11 cellular contexts compared by ENCODE assay signal in the genomic region with DNA sequence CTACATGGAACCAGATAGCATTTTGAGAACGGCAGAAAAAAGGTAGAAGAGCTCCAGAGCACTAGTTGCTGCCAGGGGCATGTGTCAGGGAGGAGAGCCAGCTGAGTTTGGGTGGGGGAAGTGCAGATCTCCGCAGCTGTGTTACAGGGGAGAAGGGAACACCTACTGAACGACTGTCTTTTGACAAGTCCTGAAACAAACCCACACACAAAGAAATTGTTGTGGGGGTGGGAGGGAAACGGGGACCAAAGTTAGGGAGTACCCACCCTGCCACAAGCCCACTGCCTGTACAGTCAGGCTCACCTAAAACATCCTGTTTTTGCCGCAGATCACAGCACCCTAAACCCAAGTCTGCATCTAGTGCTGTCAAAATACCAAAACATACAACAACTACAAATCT. TPM values are rescaled to one million over a fixed set of nuclear protein-coding genes. Genes with fewer than 3 reads are reported as not detected.
A peak's percentile ranks its signal among the peaks of the same experiment; 100 is the strongest.
DNase-seq lines count a peak whose midpoint lies in the region; ATAC-seq and TF ChIP-seq lines count a peak whose summit lies in the region.
"Had no signal": no experiment of that assay in that cellular context is flagged by ENCODE, and none has a peak within 500 bp of the region (broad histone marks: within the 10 kb centered on the region; RNA-seq: fewer than 3 reads in every experiment).

No MANE protein-coding gene starts in this region.

- peak overlapping the region; percentile 52 for H3K4me3 Mint-ChIP-seq in activated CD8-positive, alpha-beta T cell treated with anti-CD3 and anti-CD28 coated beads, Interleukin-2, amount 10 ng/mL, durations not matched to agents 7 days and 5 days
- peak overlapping the region in 3 of 5 experiments; percentile 36 to 48 (median 38) for H3K4me3 Mint-ChIP-seq in brain
- H3K4me3 Mint-ChIP-seq: endodermal cell had no signal

- peak overlapping the region; percentile 81 for H3K27ac ChIP-seq in OCI-LY1 (ENCODE audit: low read depth, low read length, poor library complexity, severe bottlenecking)

- peak; percentile 79 for DNase-seq in activated CD8-positive, alpha-beta T cell treated with anti-CD3 and anti-CD28 coated beads, Interleukin-2, amount 10 ng/mL, durations not matched to agents 7 days and 5 days
- DNase-seq in stimulated activated CD8-positive, alpha-beta memory T cell treated with anti-CD3 and anti-CD28 coated beads, Interleukin-15, amount 100 ng/mL, for 1 hour (ENCODE audit: low read depth), result peak; percentile 30
- no peak for DNase-seq in NCI-H2029 treated with DMSO at 0.1 percent for 48 hours (lab: John Stamatoyannopoulos, UW)
- no peak for DNase-seq in left colon
- no peak for DNase-seq in kidney tubule cell (ENCODE audit: low spot score)
- no peak for DNase-seq in epidermal melanocyte (ENCODE audit: insufficient read length, low spot score)
- DNase-seq: DMS153, endodermal cell, Kasumi-1 had no signal

- no peaks in the 10 kb centered on the region for H4K20me1 ChIP-seq in OCI-LY1 (ENCODE audit: insufficient read depth, low read length)

- H3K36me3 ChIP-seq in OCI-LY1 (ENCODE audit: insufficient read depth, low read length), result peaks cover 66% of the 10 kb centered on the region; the same call in 1 of the 2 replicates

- H3K27me3 Mint-ChIP-seq in activated CD8-positive, alpha-beta T cell treated with anti-CD3 and anti-CD28 coated beads, Interleukin-2, amount 10 ng/mL, durations not matched to agents 7 days and 5 days (ENCODE audit: low read depth), result no peaks in the 10 kb centered on the region
- H3K27me3 Mint-ChIP-seq in brain, result peaks cover 3% of the 10 kb centered on the region

- POLR2A ChIA-PET in activated CD8-positive, alpha-beta T cell treated with anti-CD3 and anti-CD28 coated beads, Interleukin-2, amount 10 ng/mL, durations not matched to agents 7 days and 5 days (lab: Charles Lee), result interaction anchor here (1.0 to 2.9 kb wide), 4 partner anchors 11 to 55 kb away, joined by 4 to 14 read pairs (median 6); partner anchors contain the start of gene LEF1

- peaks cover 70% of the 10 kb centered on the region for H3K36me3 Mint-ChIP-seq in activated CD8-positive, alpha-beta T cell treated with anti-CD3 and anti-CD28 coated beads, Interleukin-2, amount 10 ng/mL, durations not matched to agents 7 days and 5 days (ENCODE audit: low read depth)
- H3K36me3 Mint-ChIP-seq in brain, result no peaks in the 10 kb centered on the region

- no peaks in the 10 kb centered on the region for H3K9me3 ChIP-seq in OCI-LY1 (ENCODE audit: low read length)

- no peaks in the 10 kb centered on the region for H3F3A ChIP-seq in OCI-LY1 (ENCODE audit: insufficient read depth, low read length)

- H3K4me1 ChIP-seq in OCI-LY1 (ENCODE audit: insufficient read depth, low read length, severe bottlenecking), result peaks cover 98% of the 10 kb centered on the region

- H3K4me3 ChIP-seq in OCI-LY1 (ENCODE audit: low read depth, low read length, poor library complexity, severe bottlenecking), result peak overlapping the region; percentile 9

- peak overlapping the region; percentile 9; the same call in 1 of the 2 replicates for H3K9ac ChIP-seq in OCI-LY1 (ENCODE audit: low read length)

- peak; percentile 60 for ATAC-seq in activated CD8-positive, alpha-beta T cell treated with anti-CD3 and anti-CD28 coated beads, Interleukin-2, amount 10 ng/mL, durations not matched to agents 7 days and 5 days
- no peak for ATAC-seq in left colon

- H3K79me2 ChIP-seq in OCI-LY1 (ENCODE audit: insufficient read depth, low read length), result peaks cover 86% of the 10 kb centered on the region

- H3K9me3 Mint-ChIP-seq in activated CD8-positive, alpha-beta T cell treated with anti-CD3 and anti-CD28 coated beads, Interleukin-2, amount 10 ng/mL, durations not matched to agents 7 days and 5 days (ENCODE audit: insufficient read depth), result no peaks in the 10 kb centered on the region
- H3K9me3 Mint-ChIP-seq in brain, result no peaks in the 10 kb centered on the region
- H3K9me3 Mint-ChIP-seq: endodermal cell had no signal

- H3K9me2 ChIP-seq in OCI-LY1 (ENCODE audit: low read depth, low read length), result no peaks in the 10 kb centered on the region

- TF ChIP-seq CTCF in OCI-LY1 (IDR thresholded peaks at IDR 0.05; ENCODE audit: low read length) (no peak), brain (conservative IDR thresholded peaks at IDR 0.05) (no peak)

- H3K4me2 ChIP-seq in OCI-LY1 (ENCODE audit: low read length), result peak overlapping the region; percentile 46; the same call in 1 of the 2 replicates

- CTCF ChIA-PET in activated CD8-positive, alpha-beta T cell treated with anti-CD3 and anti-CD28 coated beads, Interleukin-2, amount 10 ng/mL, durations not matched to agents 7 days and 5 days (lab: Charles Lee), result interaction anchor here (0.7 to 2.3 kb wide), 6 partner anchors 14 to 459 kb away, joined by 3 to 8 read pairs (median 4); no protein-coding TSS in a partner anchor

- peaks cover 95% of the 10 kb centered on the region for H3K4me1 Mint-ChIP-seq in activated CD8-positive, alpha-beta T cell treated with anti-CD3 and anti-CD28 coated beads, Interleukin-2, amount 10 ng/mL, durations not matched to agents 7 days and 5 days (ENCODE audit: low read depth)
- H3K4me1 Mint-ChIP-seq in brain, result peaks cover 89% of the 10 kb centered on the region

- H3K27me3 ChIP-seq in OCI-LY1 (ENCODE audit: insufficient read depth, low read length), result no peaks in the 10 kb centered on the region

- peak overlapping the region; percentile 89 for H3K27ac Mint-ChIP-seq in activated CD8-positive, alpha-beta T cell treated with anti-CD3 and anti-CD28 coated beads, Interleukin-2, amount 10 ng/mL, durations not matched to agents 7 days and 5 days
- H3K27ac Mint-ChIP-seq in brain, result peak overlapping the region in 4 of 5 experiments; percentile 44 to 72 (median 63)
- H3K27ac Mint-ChIP-seq: endodermal cell had no signal

- no peak overlapping the region for H2AFZ ChIP-seq in OCI-LY1 (ENCODE audit: low read length)

- intact Hi-C loops in left colon (cut with DNase I, micrococcal nuclease), result no loop called here

RNA-seq across cellular contexts. Expression of gene LEF1, which starts 55.5 kb away (rescaled TPM):
- total RNA-seq in activated CD8-positive, alpha-beta T cell treated with anti-CD3 and anti-CD28 coated beads, Interleukin-2, amount 10 ng/mL, durations not matched to agents 7 days and 5 days, result 100 to 1,000 TPM; 205 to 246 TPM
- 6.8 TPM for polyA plus RNA-seq in brain (ENCODE audit: insufficient read depth, low read depth, low replicate concordance)
- 1 to 10 TPM; 1.4 to 2.3 TPM for total RNA-seq in left colon

Comparison
In these comparisons a context has a peak if more than half of its experiments do, and no peak if none do; other contexts are left out.
1. DNase-seq: peak in activated CD8-positive, alpha-beta T cell treated with anti-CD3 and anti-CD28 coated beads, Interleukin-2, amount 10 ng/mL, durations not matched to agents 7 days and 5 days (single experiment) and stimulated activated CD8-positive, alpha-beta memory T cell treated with anti-CD3 and anti-CD28 coated beads, Interleukin-15, amount 100 ng/mL, for 1 hour (single experiment); none in NCI-H2029 treated with DMSO at 0.1 percent for 48 hours (single experiment), left colon (0 of 2), kidney tubule cell (single experiment) and epidermal melanocyte (single experiment).
2. RNA of gene LEF1, which starts 55.5 kb away (total RNA-seq): 205 to 246 TPM in activated CD8-positive, alpha-beta T cell treated with anti-CD3 and anti-CD28 coated beads, Interleukin-2, amount 10 ng/mL, durations not matched to agents 7 days and 5 days; 1.4 to 2.3 TPM in left colon; every median in the first group is over 10 times any median in the second.